ENCODE assay signal across 28 cellular contexts in the genomic region with DNA sequence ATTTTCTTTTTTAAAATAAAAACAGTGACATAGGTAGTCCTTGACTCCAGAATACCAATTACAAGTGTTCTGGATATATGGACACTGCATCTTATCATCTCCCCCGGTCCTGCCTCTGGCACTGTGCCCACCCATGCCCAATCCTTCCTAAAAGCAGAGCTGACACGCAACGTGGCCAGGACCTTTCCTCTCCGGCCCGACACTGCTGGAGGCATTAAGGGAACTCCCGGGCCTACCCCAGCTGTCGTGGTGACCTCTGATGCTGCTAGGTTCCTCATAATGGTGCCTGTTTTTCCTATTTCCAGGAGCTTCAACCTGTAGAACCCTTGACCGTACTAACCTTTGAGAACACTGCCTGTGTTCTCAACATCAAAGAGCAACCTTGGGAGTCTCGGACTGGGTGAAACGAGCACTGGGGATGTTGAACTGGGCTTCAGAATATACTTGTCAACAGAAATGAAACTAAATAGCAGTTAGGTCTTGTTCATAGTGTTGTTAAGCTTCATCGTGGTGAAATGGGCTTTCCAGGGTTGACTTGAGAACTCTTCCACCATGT. TPM values are rescaled to one million over a fixed set of nuclear protein-coding genes. Genes with fewer than 3 reads are reported as not detected.
"Had no signal": no experiment of that assay in that cellular context is flagged by ENCODE, and none has a peak within 500 bp of the region (broad histone marks: within the 10 kb centered on the region; RNA-seq: fewer than 3 reads in every experiment).

No MANE protein-coding gene starts in this region.

- H3K36me3 ChIP-seq: left ventricle myocardium inferior, upper lobe of left lung had no signal

- H3K27ac ChIP-seq: left ventricle myocardium inferior, upper lobe of left lung, VCaP had no signal

- H3K4me3 ChIP-seq: left ventricle myocardium inferior, smooth muscle cell, upper lobe of left lung had no signal

- H3K9me3 ChIP-seq: left ventricle myocardium inferior, upper lobe of left lung had no signal

- H3K4me2 ChIP-seq: smooth muscle cell had no signal

- ATAC-seq: activated CD8-positive, alpha-beta memory T cell treated with anti-CD3 and anti-CD28 coated beads, Interleukin-2, amount 10 ng/mL, durations not matched to agents 7 days and 5 days; activated CD8-positive, alpha-beta T cell treated with anti-CD3 and anti-CD28 coated beads for 36 hours; sciatic nerve; stimulated activated naive B cell treated with anti-CD40 and anti-IgM and Interleukin-4, amounts not matched to agents 10 μg/mL and 1 μg/mL and 100 μg/mL, for 72 hours had no signal

- DNase-seq: activated CD4-positive, alpha-beta T cell treated with anti-CD3 and anti-CD28 coated beads, Interleukin-2, amount 10 ng/mL, durations not matched to agents 7 days and 5 days; activated CD4-positive, CD25-positive, alpha-beta regulatory T cell treated with anti-CD3 and anti-CD28 coated beads, Interleukin-2, amount 50 U/mL, for 72 hours; activated CD8-positive, alpha-beta memory T cell treated with anti-CD3 and anti-CD28 coated beads, Interleukin-2, amount 10 ng/mL, durations not matched to agents 7 days and 5 days; activated CD8-positive, alpha-beta T cell treated with anti-CD3 and anti-CD28 coated beads for 36 hours; activated gamma-delta T cell treated with Interleukin-2 at 50 U/mL for 16 hours; activated T-cell treated with anti-CD3 and anti-CD28 coated beads for 4 hours; aorta; caudate nucleus; effector memory CD4-positive, alpha-beta T cell; foreskin fibroblast; immature natural killer cell; kidney glomerular epithelial cell; left ventricle myocardium inferior; mammary epithelial cell; midbrain; nucleus accumbens; stimulated activated CD4-positive, alpha-beta T cell treated with anti-CD3 and anti-CD28 coated beads, Interleukin-2, amount 100 ng/mL, for 48 hours; stimulated activated CD8-positive, alpha-beta memory T cell treated with anti-CD3 and anti-CD28 coated beads, Interleukin-4, amount 100 ng/mL, for 48 hours; stimulated activated naive B cell treated with anti-CD40 and anti-IgM and Interleukin-4, amounts not matched to agents 10 μg/mL and 1 μg/mL and 100 μg/mL, for 72 hours; upper lobe of left lung had no signal

- H3K27me3 ChIP-seq: upper lobe of left lung had no signal

RNA-seq across cellular contexts. Expression of gene RNF113B, which starts 13.9 kb away (rescaled TPM):
- total RNA-seq: activated CD4-positive, alpha-beta T cell treated with anti-CD3 and anti-CD28 coated beads, Interleukin-2, amount 10 ng/mL, durations not matched to agents 7 days and 5 days; activated CD8-positive, alpha-beta memory T cell treated with anti-CD3 and anti-CD28 coated beads, Interleukin-2, amount 10 ng/mL, durations not matched to agents 7 days and 5 days; activated CD8-positive, alpha-beta T cell treated with anti-CD3 and anti-CD28 coated beads for 36 hours; activated T-helper 1 cell treated with anti-CD3 and anti-CD28 coated beads, Interleukin-12 subunit alpha, Interleukin-12 subunit beta, Interleukin-2, Interleukin-4 antibody, amounts not matched to agents 30 ng/mL and 10 ng/mL and 1 ng/mL, durations not matched to agents 14 hours and 24 hours and 36 hours; aorta; dermis microvascular lymphatic vessel endothelial cell; left ventricle myocardium inferior; mammary epithelial cell; sciatic nerve; smooth muscle cell; T-helper 2 cell treated with Interferon-gamma antibody and Interleukin-4, amounts not matched to agents 100 ng/mL and 5 ng/mL, for 36 hours; temporal lobe; upper lobe of left lung had no signal
- polyA plus RNA-seq: aorta, immature natural killer cell, mammary epithelial cell, neural cell had no signal
